ENCODE assay signal across 8 cellular contexts in genomic region chr13:99528547-99528946, GRCh38. TPM values are rescaled to one million over a fixed set of nuclear protein-coding genes. Genes with fewer than 3 reads are reported as not detected.
DNase-seq lines count a peak whose midpoint lies in the region; ATAC-seq lines count a peak whose summit lies in the region.

No MANE protein-coding gene starts in this region.

- no peak overlapping the region for H3K4me3 Mint-ChIP-seq in stimulated activated memory B cell treated with anti-CD40 and anti-IgM and Interleukin-4, amounts not matched to agents 10 μg/mL and 1 μg/mL and 100 μg/mL, for 72 hours
- H3K4me3 Mint-ChIP-seq in stimulated activated effector memory CD8-positive, alpha-beta T cell treated with anti-CD3 and anti-CD28 coated beads, Interleukin-12 subunit alpha, Interleukin-12 subunit beta, amount 100 ng/mL, for 72 hours = no peak overlapping the region

- peaks cover 26% of the 10 kb centered on the region for H3K4me1 Mint-ChIP-seq in stimulated activated memory B cell treated with anti-CD40 and anti-IgM and Interleukin-4, amounts not matched to agents 10 μg/mL and 1 μg/mL and 100 μg/mL, for 72 hours
- H3K4me1 Mint-ChIP-seq in stimulated activated effector memory CD8-positive, alpha-beta T cell treated with anti-CD3 and anti-CD28 coated beads, Interleukin-12 subunit alpha, Interleukin-12 subunit beta, amount 100 ng/mL, for 72 hours = peaks cover 36% of the 10 kb centered on the region

- no peaks in the 10 kb centered on the region for H3K9me3 Mint-ChIP-seq in stimulated activated memory B cell treated with anti-CD40 and anti-IgM and Interleukin-4, amounts not matched to agents 10 μg/mL and 1 μg/mL and 100 μg/mL, for 72 hours
- no peaks in the 10 kb centered on the region for H3K9me3 Mint-ChIP-seq in stimulated activated effector memory CD8-positive, alpha-beta T cell treated with anti-CD3 and anti-CD28 coated beads, Interleukin-12 subunit alpha, Interleukin-12 subunit beta, amount 100 ng/mL, for 72 hours

- H3K27ac Mint-ChIP-seq in stimulated activated memory B cell treated with anti-CD40 and anti-IgM and Interleukin-4, amounts not matched to agents 10 μg/mL and 1 μg/mL and 100 μg/mL, for 72 hours = no peak overlapping the region
- no peak overlapping the region for H3K27ac Mint-ChIP-seq in stimulated activated effector memory CD8-positive, alpha-beta T cell treated with anti-CD3 and anti-CD28 coated beads, Interleukin-12 subunit alpha, Interleukin-12 subunit beta, amount 100 ng/mL, for 72 hours

- H3K36me3 Mint-ChIP-seq in stimulated activated memory B cell treated with anti-CD40 and anti-IgM and Interleukin-4, amounts not matched to agents 10 μg/mL and 1 μg/mL and 100 μg/mL, for 72 hours = peaks cover 51% of the 10 kb centered on the region
- H3K36me3 Mint-ChIP-seq in stimulated activated effector memory CD8-positive, alpha-beta T cell treated with anti-CD3 and anti-CD28 coated beads, Interleukin-12 subunit alpha, Interleukin-12 subunit beta, amount 100 ng/mL, for 72 hours = peaks cover 80% of the 10 kb centered on the region

- H3K27me3 Mint-ChIP-seq in stimulated activated memory B cell treated with anti-CD40 and anti-IgM and Interleukin-4, amounts not matched to agents 10 μg/mL and 1 μg/mL and 100 μg/mL, for 72 hours = no peaks in the 10 kb centered on the region

- DNase-seq in COR-L47 (lab: John Stamatoyannopoulos, UW) (peak; percentile 42), LHCN-M2 (ENCODE audit: low read depth) (peak; percentile 4), HPDE6-E6E7 (ENCODE audit: extremely low spot score) (no peak), hypothalamus (lab: John Stamatoyannopoulos, UW) (no peak)
- DNase-seq in activated naive CD4-positive, alpha-beta T cell treated with anti-CD3 and anti-CD28 coated beads, Interleukin-2, amount 50 U/mL, for 16 hours = peak; percentile 29
- DNase-seq in stimulated activated effector memory CD8-positive, alpha-beta T cell treated with anti-CD3 and anti-CD28 coated beads, Interleukin-12 subunit alpha, Interleukin-12 subunit beta, amount 100 ng/mL, for 72 hours (ENCODE audit: low spot score in 2 of 2) = no peak

- ATAC-seq in GM19043 (IDR thresholded peaks at IDR 0.05; ENCODE audit: low read depth, unreplicated experiment) = peak; percentile 78
- peak; percentile 48 for ATAC-seq in stimulated activated memory B cell treated with anti-CD40 and anti-IgM and Interleukin-4, amounts not matched to agents 10 μg/mL and 1 μg/mL and 100 μg/mL, for 72 hours
- ATAC-seq in stimulated activated effector memory CD8-positive, alpha-beta T cell treated with anti-CD3 and anti-CD28 coated beads, Interleukin-12 subunit alpha, Interleukin-12 subunit beta, amount 100 ng/mL, for 72 hours = no peak

RNA-seq across cellular contexts. Expression of gene TM9SF2, which starts 27.3 kb away (rescaled TPM):
- 114 and 116 TPM in 2 replicates for total RNA-seq in LHCN-M2 (2014; rRNA removed)
- polyA plus RNA-seq in LHCN-M2 (2012) = 44.5 TPM

Comparison
In these comparisons a context has a peak if more than half of its experiments do, and no peak if none do; other contexts are left out.
1. DNase-seq: peak in COR-L47 (single experiment), LHCN-M2 (single experiment) and activated naive CD4-positive, alpha-beta T cell treated with anti-CD3 and anti-CD28 coated beads, Interleukin-2, amount 50 U/mL, for 16 hours (single experiment); none in HPDE6-E6E7 (single experiment), stimulated activated effector memory CD8-positive, alpha-beta T cell treated with anti-CD3 and anti-CD28 coated beads, Interleukin-12 subunit alpha, Interleukin-12 subunit beta, amount 100 ng/mL, for 72 hours (0 of 2) and hypothalamus (0 of 51).